ENCODE assay signal across 9 cellular contexts in the genomic region with DNA sequence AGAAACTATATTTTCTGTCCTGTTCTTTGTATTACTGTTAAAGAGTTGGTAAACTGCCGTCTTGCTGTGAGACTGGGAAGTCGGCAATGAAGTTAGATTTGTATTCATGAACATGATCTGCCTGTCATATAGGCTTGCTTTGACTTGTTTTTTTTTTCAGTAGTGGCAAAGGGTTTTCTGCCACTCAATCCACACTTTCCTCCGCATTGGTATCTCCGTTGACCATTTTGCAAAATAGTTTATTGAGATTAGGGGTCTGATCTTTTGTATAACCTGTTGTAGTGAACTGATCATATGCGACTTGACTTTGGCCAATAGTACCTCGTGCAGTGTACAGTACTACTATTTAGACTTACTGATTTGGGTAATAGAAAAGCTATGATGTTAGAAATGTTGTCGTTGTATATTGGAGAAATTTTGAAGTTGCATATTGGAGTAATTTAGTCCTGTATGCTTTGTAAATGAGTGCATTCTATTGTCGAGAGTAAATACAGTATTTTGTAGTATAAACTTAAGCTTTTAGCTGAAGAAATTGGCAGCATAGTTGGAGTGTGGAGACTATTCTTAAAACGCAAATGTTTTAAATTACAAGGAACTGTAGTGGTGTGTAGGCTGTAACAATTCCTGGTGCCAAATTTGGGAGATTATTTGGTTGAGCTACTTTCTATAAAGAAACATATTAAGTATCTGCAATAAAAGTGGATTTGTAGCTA. TPM values are rescaled to one million over a fixed set of nuclear protein-coding genes. Genes with fewer than 3 reads are reported as not detected.
A peak's percentile ranks its signal among the peaks of the same experiment; 100 is the strongest.
DNase-seq lines count a peak whose midpoint lies in the region; ATAC-seq and TF ChIP-seq lines count a peak whose summit lies in the region.
"Had no signal": no experiment of that assay in that cellular context is flagged by ENCODE, and none has a peak within 500 bp of the region (broad histone marks: within the 10 kb centered on the region; RNA-seq: fewer than 3 reads in every experiment).

No MANE protein-coding gene starts in this region.

- H3K4me1 ChIP-seq in DND-41 (ENCODE audit: insufficient read depth, low read length), result peaks cover 36% of the 10 kb centered on the region
- H3K4me1 ChIP-seq in parathyroid adenoma, result no peaks in the 10 kb centered on the region

- no peaks in the 10 kb centered on the region; the same call in 1 of the 2 replicates for H3K36me3 ChIP-seq in DND-41 (ENCODE audit: insufficient read depth, low read length)
- no peaks in the 10 kb centered on the region for H3K36me3 ChIP-seq in parathyroid adenoma (ENCODE audit: control insufficient read depth, insufficient read depth, low read length)

- H3K9me3 ChIP-seq in DND-41 (ENCODE audit: insufficient read depth, low read length, severe bottlenecking), result no peaks in the 10 kb centered on the region
- no peaks in the 10 kb centered on the region for H3K9me3 ChIP-seq in parathyroid adenoma (ENCODE audit: control insufficient read depth, low read length)

- H3K79me2 ChIP-seq in DND-41 (ENCODE audit: insufficient read depth, low read length) (peaks cover 65% of the 10 kb centered on the region), parathyroid adenoma (peaks cover 13% of the 10 kb centered on the region)

- H3K27ac ChIP-seq in DND-41 (ENCODE audit: low read length), result peak overlapping the region; percentile 91; the same call in 1 of the 2 replicates
- H3K27ac ChIP-seq in parathyroid adenoma, result no peak overlapping the region

- H4K20me1 ChIP-seq in DND-41 (ENCODE audit: insufficient read depth, low read length), result peaks cover 23% of the 10 kb centered on the region; the same call in 1 of the 2 replicates

- H2AFZ ChIP-seq in DND-41 (ENCODE audit: low read depth, low read length) (peak overlapping the region; percentile 14; the same call in 1 of the 2 replicates), parathyroid adenoma (no peak overlapping the region)

- H3K4me2 ChIP-seq in DND-41 (ENCODE audit: insufficient read depth, low read length) (peak overlapping the region; percentile 97), parathyroid adenoma (ENCODE audit: low read length) (peak overlapping the region; percentile 87)

- H3K27me3 ChIP-seq in DND-41 (ENCODE audit: insufficient read depth, low read length, poor library complexity) (no peaks in the 10 kb centered on the region), parathyroid adenoma (ENCODE audit: control insufficient read depth, insufficient read depth, low read length) (no peaks in the 10 kb centered on the region)

- ATAC-seq in DND-41 (ENCODE audit: insufficient read depth, low read depth) (no peak), HG03457 (IDR thresholded peaks at IDR 0.05; ENCODE audit: unreplicated experiment) (no peak)

- H3K4me3 ChIP-seq in DND-41 (ENCODE audit: low read depth in 1 of 2, low read length in 2 of 2), result peak overlapping the region; percentile 65 to 85
- H3K4me3 ChIP-seq in epithelial cell of proximal tubule (ENCODE audit: low read depth, low read length), result peak overlapping the region; percentile 96
- H3K4me3 ChIP-seq in parathyroid adenoma (ENCODE audit: low read depth, low read length), result peak overlapping the region; percentile 82

- DNase-seq in DND-41 (no peak), NCI-H526 (lab: John Stamatoyannopoulos, UW) (peak; percentile 32 to 53), epithelial cell of proximal tubule (ENCODE audit: low read depth) (no peak), NCI-H82 (lab: John Stamatoyannopoulos, UW) (no peak), islet precursor cell (no peak)
- no peak for DNase-seq in NK-92 treated with Interleukin-12 subunit alpha and Interleukin-12 subunit beta, amount 100 ng/mL, for 24 hours (lab: John Stamatoyannopoulos, UW)
- DNase-seq: activated CD4-positive, alpha-beta T cell treated with anti-CD3 and anti-CD28 coated beads, Interleukin-2, amount 50 U/mL, for 4 hours had no signal

- TF ChIP-seq CTCF in DND-41 (IDR thresholded peaks at IDR 0.05; ENCODE audit: borderline replicate concordance, extremely low read depth, low read length, poor library complexity, severe bottlenecking), result no peak
- TF ChIP-seq CTCF in epithelial cell of proximal tubule (conservative IDR thresholded peaks at IDR 0.05; ENCODE audit: low read depth, low read length), result no peak
- no peak for TF ChIP-seq CTCF in parathyroid adenoma (IDR thresholded peaks at IDR 0.05)

- peak overlapping the region; percentile 92 for H3K9ac ChIP-seq in DND-41 (ENCODE audit: low read depth, low read length)
- no peak overlapping the region for H3K9ac ChIP-seq in parathyroid adenoma

RNA-seq across cellular contexts. Expression of gene DENND4C, which starts 1.8 kb away (rescaled TPM):
- 31.4 and 32.4 TPM in 2 replicates for total RNA-seq in epithelial cell of proximal tubule

Comparison
In these comparisons a context has a peak if more than half of its experiments do, and no peak if none do; other contexts are left out.
1. DNase-seq: peak in NCI-H526 (2 of 2); none in DND-41 (single experiment), epithelial cell of proximal tubule (single experiment), NK-92 treated with Interleukin-12 subunit alpha and Interleukin-12 subunit beta, amount 100 ng/mL, for 24 hours (single experiment), NCI-H82 (single experiment) and islet precursor cell (single experiment).
2. Peak in every context shown above with its lines, with median percentiles within 50 percentile points of each other: H3K4me3 ChIP-seq.